8 cellular contexts compared by ENCODE assay signal in genomic region chr12:6278439-6279255, GRCh38. TPM values are rescaled to one million over a fixed set of nuclear protein-coding genes. Genes with fewer than 3 reads are reported as not detected.
DNase-seq lines count a peak whose midpoint lies in the region; ATAC-seq and TF ChIP-seq lines count a peak whose summit lies in the region.

No MANE protein-coding gene starts in this region.

- TF ChIP-seq CTCF in AG10803 (conservative IDR thresholded peaks at IDR 0.05; ENCODE audit: low read length), result peak; percentile 28
- peak; percentile 96 for TF ChIP-seq CTCF in mucosa of descending colon (IDR thresholded peaks at IDR 0.05)

- peak; percentile 77 for DNase-seq in AG10803 (ENCODE audit: low read depth)
- peak; percentile 48 for DNase-seq in NOMO-1 treated with dmso at 0.1 percent for 144 hours (lab: John Stamatoyannopoulos, UW; ENCODE audit: unreplicated experiment)
- DNase-seq in activated T-cell treated with anti-CD3 and anti-CD28 coated beads for 24 hours (ENCODE audit: low read depth), result peak; percentile 84
- no peak for DNase-seq in epithelial cell of prostate (ENCODE audit: low read depth, low spot score)
- peak; percentile 91 to 97 (median 93) for DNase-seq in mucosa of descending colon
- peak; percentile 76 to 79 for DNase-seq in stimulated activated CD8-positive, alpha-beta memory T cell treated with anti-CD3 and anti-CD28 coated beads, Interleukin-2, amount 100 ng/mL, for 48 hours (ENCODE audit: low read depth in 2 of 2)

- H3K27ac ChIP-seq in epithelial cell of prostate, result peak overlapping the region; percentile 93

- H3K4me1 ChIP-seq in mucosa of descending colon (ENCODE audit: low read depth), result peaks cover 26% of the 10 kb centered on the region

- ATAC-seq in GM18868 (IDR thresholded peaks at IDR 0.05; ENCODE audit: unreplicated experiment) (peak; percentile 81), HG03175 (IDR thresholded peaks at IDR 0.05; ENCODE audit: unreplicated experiment) (peak; percentile 73), mucosa of descending colon (peak; percentile 91)

- H3K9me3 ChIP-seq in mucosa of descending colon, result no peaks in the 10 kb centered on the region

- H3K4me3 ChIP-seq in AG10803 (ENCODE audit: low read length) (peak overlapping the region; percentile 46), mucosa of descending colon (no peak overlapping the region)

- no peaks in the 10 kb centered on the region for H3K36me3 ChIP-seq in mucosa of descending colon (ENCODE audit: low read depth)

- intact Hi-C loops in mucosa of descending colon (cut with DNase I, micrococcal nuclease), result loop anchor here in 1 of 2 donors (5.0 kb wide), 1 partner anchor 81 kb away; no protein-coding TSS in a partner anchor

RNA-seq across cellular contexts. Expression of gene PLEKHG6, which starts 31.8 kb away (rescaled TPM):
- 100 to 1,000 TPM in 2 of 3 donors, 10 to 100 TPM in 1; 90.4 to 190 (median 128) TPM for total RNA-seq in mucosa of descending colon
